ENCODE assay signal across 8 cellular contexts in genomic region chr20:43459022-43459942, GRCh38. TPM values are rescaled to one million over a fixed set of nuclear protein-coding genes. Genes with fewer than 3 reads are reported as not detected.
A peak's percentile ranks its signal among the peaks of the same experiment; 100 is the strongest.
DNase-seq lines count a peak whose midpoint lies in the region; ATAC-seq and TF ChIP-seq lines count a peak whose summit lies in the region.

No MANE protein-coding gene starts in this region.

- no peaks in the 10 kb centered on the region for H3K9me3 ChIP-seq in cardiac muscle cell (ENCODE audit: low read depth)
- no peaks in the 10 kb centered on the region for H3K9me3 ChIP-seq in iPS-18a (ENCODE audit: control insufficient read depth, low read depth, low read length)

- peaks cover 6% of the 10 kb centered on the region for H3K4me1 ChIP-seq in cardiac muscle cell (ENCODE audit: low read depth)
- H3K4me1 ChIP-seq in iPS-18a (ENCODE audit: control insufficient read depth, low read depth, low read length), result no peaks in the 10 kb centered on the region

- H3K27ac ChIP-seq in cardiac muscle cell, result peak overlapping the region; percentile 100
- H3K27ac ChIP-seq in iPS-18a (ENCODE audit: low read length), result no peak overlapping the region

- DNase-seq in cardiac muscle cell (ENCODE audit: low read depth in 1 of 2, low spot score in 1 of 2) (peak in 1 of 2 donors; percentile 48), left cardiac atrium (no peak), NCI-H446 (lab: John Stamatoyannopoulos, UW) (no peak)
- DNase-seq in activated T-helper 1 cell treated with anti-CD3 and anti-CD28 coated beads, Interleukin-12 subunit alpha, Interleukin-12 subunit beta, Interleukin-2, Interleukin-4 antibody, amounts not matched to agents 30 ng/mL and 10 ng/mL and 1 ng/mL, durations not matched to agents 14 hours and 24 hours and 36 hours (ENCODE audit: low spot score), result peak; percentile 7
- peak; percentile 31 for DNase-seq in stimulated activated naive CD8-positive, alpha-beta T cell treated with anti-CD3 and anti-CD28 coated beads, Interleukin-15, Interleukin-2, amounts not matched to agents 100 U/mL and 50 U/mL, for 24 hours

- ATAC-seq in left cardiac atrium (no peak), HG03460 (IDR thresholded peaks at IDR 0.05; ENCODE audit: unreplicated experiment) (no peak), GM21717 (IDR thresholded peaks at IDR 0.05; ENCODE audit: unreplicated experiment) (no peak)
- ATAC-seq in stimulated activated naive CD8-positive, alpha-beta T cell treated with anti-CD3 and anti-CD28 coated beads, Interleukin-15, Interleukin-2, amounts not matched to agents 100 U/mL and 50 U/mL, for 24 hours, result no peak

- peaks cover 52% of the 10 kb centered on the region for H3K4me1 Mint-ChIP-seq in activated T-helper 1 cell treated with anti-CD3 and anti-CD28 coated beads, Interleukin-12 subunit alpha, Interleukin-12 subunit beta, Interleukin-2, Interleukin-4 antibody, amounts not matched to agents 30 ng/mL and 10 ng/mL and 1 ng/mL, durations not matched to agents 14 hours and 24 hours and 36 hours (ENCODE audit: low read depth)

- peak overlapping the region; percentile 99 for H3K4me3 ChIP-seq in cardiac muscle cell
- peak overlapping the region; percentile 77 for H3K4me3 ChIP-seq in iPS-18a (ENCODE audit: low read length)

- TF ChIP-seq CTCF in cardiac muscle cell (IDR thresholded peaks at IDR 0.05; ENCODE audit: low read depth, low read length), result no peak

- H3K9ac ChIP-seq in iPS-18a (ENCODE audit: low read length), result peak overlapping the region; percentile 100

- H3K36me3 ChIP-seq in cardiac muscle cell, result peaks cover 53% of the 10 kb centered on the region
- peaks cover 54% of the 10 kb centered on the region for H3K36me3 ChIP-seq in iPS-18a (ENCODE audit: control insufficient read depth, low read depth, low read length)

- H3K27me3 ChIP-seq in cardiac muscle cell (no peaks in the 10 kb centered on the region), iPS-18a (ENCODE audit: control insufficient read depth, insufficient read depth, low read length) (no peaks in the 10 kb centered on the region)

- intact Hi-C loops in left cardiac atrium (cut with DNase I), result no loop called here
- intact Hi-C loops in activated T-helper 1 cell treated with anti-CD3 and anti-CD28 coated beads, Interleukin-12 subunit alpha, Interleukin-12 subunit beta, Interleukin-2, Interleukin-4 antibody, amounts not matched to agents 30 ng/mL and 10 ng/mL and 1 ng/mL, durations not matched to agents 14 hours and 24 hours and 36 hours (cut with micrococcal nuclease), result loop anchor here (5.0 kb wide), 2 partner anchors 498 to 1063 kb away; partner anchors contain the start of gene SERINC3

- peak overlapping the region; percentile 77 for H3K27ac Mint-ChIP-seq in activated T-helper 1 cell treated with anti-CD3 and anti-CD28 coated beads, Interleukin-12 subunit alpha, Interleukin-12 subunit beta, Interleukin-2, Interleukin-4 antibody, amounts not matched to agents 30 ng/mL and 10 ng/mL and 1 ng/mL, durations not matched to agents 14 hours and 24 hours and 36 hours

- H3K27me3 Mint-ChIP-seq in activated T-helper 1 cell treated with anti-CD3 and anti-CD28 coated beads, Interleukin-12 subunit alpha, Interleukin-12 subunit beta, Interleukin-2, Interleukin-4 antibody, amounts not matched to agents 30 ng/mL and 10 ng/mL and 1 ng/mL, durations not matched to agents 14 hours and 24 hours and 36 hours (ENCODE audit: insufficient read depth), result peaks cover 7% of the 10 kb centered on the region

- peak overlapping the region; percentile 88 for H3K4me3 Mint-ChIP-seq in activated T-helper 1 cell treated with anti-CD3 and anti-CD28 coated beads, Interleukin-12 subunit alpha, Interleukin-12 subunit beta, Interleukin-2, Interleukin-4 antibody, amounts not matched to agents 30 ng/mL and 10 ng/mL and 1 ng/mL, durations not matched to agents 14 hours and 24 hours and 36 hours

- peaks cover 45% of the 10 kb centered on the region for H3K36me3 Mint-ChIP-seq in activated T-helper 1 cell treated with anti-CD3 and anti-CD28 coated beads, Interleukin-12 subunit alpha, Interleukin-12 subunit beta, Interleukin-2, Interleukin-4 antibody, amounts not matched to agents 30 ng/mL and 10 ng/mL and 1 ng/mL, durations not matched to agents 14 hours and 24 hours and 36 hours (ENCODE audit: low read depth)

- H3K9me3 Mint-ChIP-seq in activated T-helper 1 cell treated with anti-CD3 and anti-CD28 coated beads, Interleukin-12 subunit alpha, Interleukin-12 subunit beta, Interleukin-2, Interleukin-4 antibody, amounts not matched to agents 30 ng/mL and 10 ng/mL and 1 ng/mL, durations not matched to agents 14 hours and 24 hours and 36 hours, result no peaks in the 10 kb centered on the region

RNA-seq across cellular contexts. Expression of gene SRSF6, which starts 1.6 kb away (rescaled TPM):
- total RNA-seq in cardiac muscle cell (59.1 and 60.7 TPM in 2 replicates), left cardiac atrium (10 to 100 TPM; 58.8 to 82.0 TPM)
- polyA plus RNA-seq in cardiac muscle cell, result 47.3 and 56.0 TPM in 2 replicates
- 207 and 219 TPM in 2 replicates for total RNA-seq in activated T-helper 1 cell treated with anti-CD3 and anti-CD28 coated beads, Interleukin-12 subunit alpha, Interleukin-12 subunit beta, Interleukin-2, Interleukin-4 antibody, amounts not matched to agents 30 ng/mL and 10 ng/mL and 1 ng/mL, durations not matched to agents 14 hours and 24 hours and 36 hours

RNA-seq across cellular contexts. Expression of gene L3MBTL1, which starts 48.2 kb away (rescaled TPM):
- total RNA-seq in cardiac muscle cell (30.7 and 115 TPM in 2 replicates), left cardiac atrium (1 to 10 TPM; 3.3 to 5.5 TPM)
- polyA plus RNA-seq in cardiac muscle cell, result 17.8 and 22.6 TPM in 2 replicates
- total RNA-seq in activated T-helper 1 cell treated with anti-CD3 and anti-CD28 coated beads, Interleukin-12 subunit alpha, Interleukin-12 subunit beta, Interleukin-2, Interleukin-4 antibody, amounts not matched to agents 30 ng/mL and 10 ng/mL and 1 ng/mL, durations not matched to agents 14 hours and 24 hours and 36 hours, result 8.7 and 8.9 TPM in 2 replicates

Comparison
In these comparisons a context has a peak if more than half of its experiments do, and no peak if none do; other contexts are left out.
1. DNase-seq: peak in activated T-helper 1 cell treated with anti-CD3 and anti-CD28 coated beads, Interleukin-12 subunit alpha, Interleukin-12 subunit beta, Interleukin-2, Interleukin-4 antibody, amounts not matched to agents 30 ng/mL and 10 ng/mL and 1 ng/mL, durations not matched to agents 14 hours and 24 hours and 36 hours (single experiment) and stimulated activated naive CD8-positive, alpha-beta T cell treated with anti-CD3 and anti-CD28 coated beads, Interleukin-15, Interleukin-2, amounts not matched to agents 100 U/mL and 50 U/mL, for 24 hours (single experiment); none in left cardiac atrium (single experiment) and NCI-H446 (0 of 2).